Comparison of ENCODE assay signal across 8 cellular contexts in genomic region chrX:2677764-2678163, GRCh38. TPM values are rescaled to one million over a fixed set of nuclear protein-coding genes. Genes with fewer than 3 reads are reported as not detected.
DNase-seq lines count a peak whose midpoint lies in the region; ATAC-seq, FAIRE-seq and TF ChIP-seq lines count a peak whose summit lies in the region.

No MANE protein-coding gene starts in this region.

- no peak for TF ChIP-seq CTCF in kidney (IDR thresholded peaks at IDR 0.05; ENCODE audit: borderline replicate concordance, extremely low read depth, insufficient read depth)
- TF ChIP-seq CTCF in testis (IDR thresholded peaks at IDR 0.05): no peak

- no peak for FAIRE-seq in kidney (lab: Jason Lieb, UNC)

- DNase-seq in HK-2 (ENCODE audit: unreplicated experiment): peak; percentile 71
- peak; percentile 9 for DNase-seq in cerebellum (ENCODE audit: low spot score)
- DNase-seq in kidney: peak; percentile 92
- peak; percentile 57 for DNase-seq in testis
- DNase-seq in hypothalamus (lab: John Stamatoyannopoulos, UW): no peak
- no peak for DNase-seq in COLO668 (lab: John Stamatoyannopoulos, UW; ENCODE audit: unreplicated experiment)
- no peak for DNase-seq in NCI-H774 (lab: John Stamatoyannopoulos, UW)

- ATAC-seq in GM18861 (IDR thresholded peaks at IDR 0.05; ENCODE audit: unreplicated experiment): no peak

- WGBS in testis, 2 donors: 35 to 58% methylated on average over 10 of the region's 10 CpGs

- intact Hi-C loops in kidney (cut with DNase I) (no loop called here), testis (cut with DNase I; ENCODE audit: low total_unique reads) (no loop called here)

- no peaks in the 10 kb centered on the region for H3K36me3 ChIP-seq in kidney (ENCODE audit: control insufficient read depth in 1 of 2, insufficient read depth in 2 of 2, low read length in 2 of 2)
- H3K36me3 ChIP-seq in testis (ENCODE audit: low read depth, missing control alignments): no peaks in the 10 kb centered on the region

- H3K9ac ChIP-seq in kidney (ENCODE audit: low read length in 2 of 2): no peak overlapping the region

- H3K4me1 ChIP-seq in kidney (ENCODE audit: control insufficient read depth in 1 of 2, insufficient read depth in 1 of 2, low read depth in 1 of 2, low read length in 2 of 2) (peaks cover 0 to 6% of the 10 kb centered on the region in 2 donors), testis (no peaks in the 10 kb centered on the region)

- H3K27me3 ChIP-seq in testis: no peaks in the 10 kb centered on the region

- no peak for TF ChIP-seq POLR2A in testis (IDR thresholded peaks at IDR 0.05)

- H3K9me3 ChIP-seq in kidney (ENCODE audit: control insufficient read depth in 1 of 2, low read length in 2 of 2) (no peaks in the 10 kb centered on the region), testis (no peaks in the 10 kb centered on the region)

- H3K27ac ChIP-seq in kidney (ENCODE audit: low read depth in 2 of 2, low read length in 2 of 2) (no peak overlapping the region), testis (no peak overlapping the region)

- H3K4me3 ChIP-seq in kidney (ENCODE audit: low read length in 2 of 2) (no peak overlapping the region), testis (no peak overlapping the region)

RNA-seq across cellular contexts. Expression of gene CD99, which starts 13.3 kb away (rescaled TPM):
- total RNA-seq in cerebellum: 20.1 TPM
- total RNA-seq in kidney: 136 TPM
- 125 TPM for polyA plus RNA-seq in kidney (ENCODE audit: insufficient read depth, low read depth, low replicate concordance)
- 1,000 to 10,000 TPM in 1 of 2 donors, 100 to 1,000 TPM in 1; 733 to 1,032 TPM for total RNA-seq in testis
- polyA plus RNA-seq in testis (ENCODE audit: insufficient read depth, low read depth, low replicate concordance): 450 TPM

Comparison
In these comparisons a context has a peak if more than half of its experiments do, and no peak if none do; other contexts are left out.
1. DNase-seq: peak in HK-2 (single experiment), cerebellum (single experiment), kidney (single experiment) and testis (single experiment); none in hypothalamus (0 of 51), COLO668 (single experiment) and NCI-H774 (single experiment).